Comparison of ENCODE assay signal across 27 cellular contexts in the genomic region with DNA sequence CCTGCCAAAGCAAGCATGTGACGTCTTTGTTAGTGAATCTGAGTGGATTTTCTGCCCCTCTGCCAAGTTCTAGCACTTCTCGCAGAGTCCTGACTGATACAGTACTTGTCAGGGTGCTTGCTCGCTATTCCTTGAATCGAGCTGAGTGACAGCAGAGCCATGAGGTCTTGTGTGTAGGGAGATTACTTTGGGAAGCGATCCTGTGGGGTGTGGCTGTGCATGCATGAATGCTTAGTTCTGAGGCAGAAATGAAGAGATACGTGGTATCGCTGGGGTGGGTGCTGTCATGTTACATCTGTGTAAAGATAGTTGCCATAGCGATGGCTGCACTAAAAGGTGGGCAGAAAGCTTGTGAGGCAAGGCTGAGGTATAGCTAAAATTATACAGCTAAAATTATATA.
"Had no signal": no experiment of that assay in that cellular context is flagged by ENCODE, and none has a peak within 500 bp of the region (broad histone marks: within the 10 kb centered on the region; RNA-seq: fewer than 3 reads in every experiment).

No MANE protein-coding gene starts in this region.

- DNase-seq: activated CD4-positive, alpha-beta T cell treated with anti-CD3 and anti-CD28 coated beads for 36 hours; activated CD4-positive, alpha-beta T cell treated with anti-CD3 and anti-CD28 coated beads, Interleukin-2, amount 50 U/mL, for 1 hour; activated CD4-positive, CD25-positive, alpha-beta regulatory T cell; activated CD8-positive, alpha-beta memory T cell treated with anti-CD3 and anti-CD28 coated beads, Interleukin-2, amount 10 ng/mL, durations not matched to agents 7 days and 5 days; activated effector memory CD4-positive, alpha-beta T cell treated with anti-CD3 and anti-CD28 coated beads, Interleukin-2, amount 50 U/mL, for 16 hours; activated naive CD4-positive, alpha-beta T cell treated with anti-CD3 and anti-CD28 coated beads, Interleukin-2, amount 50 U/mL, for 16 hours; activated naive CD8-positive, alpha-beta T cell treated with anti-CD3 and anti-CD28 coated beads, Interleukin-2, amount 10 ng/mL, durations not matched to agents 7 days and 5 days; activated T-cell treated with anti-CD3 and anti-CD28 coated beads, Interleukin-2, amount 50 U/mL, for 4 hours; adrenal gland; IMR-90; KG1; MV-4-11; NCI-H1092 treated with DMSO at 0.1 percent for 48 hours; NCI-H1417 treated with DMSO at 0.1 percent for 48 hours; NCI-H1694; NCI-H2029; NCI-H2107; NCI-H510A treated with DMSO at 0.1 percent for 48 hours; NCI-H69; NK-92 treated with Interleukin-12 subunit alpha and Interleukin-12 subunit beta, amount 100 ng/mL, for 24 hours; OCI-M1; Peyer's patch; SHP77; SW 1271; T-helper 17 cell; T-helper 9 cell had no signal

- H3K27ac Mint-ChIP-seq: activated CD4-positive, alpha-beta T cell treated with anti-CD3 and anti-CD28 coated beads for 36 hours; activated CD8-positive, alpha-beta memory T cell treated with anti-CD3 and anti-CD28 coated beads, Interleukin-2, amount 10 ng/mL, durations not matched to agents 7 days and 5 days; activated naive CD8-positive, alpha-beta T cell treated with anti-CD3 and anti-CD28 coated beads, Interleukin-2, amount 10 ng/mL, durations not matched to agents 7 days and 5 days; T-helper 17 cell had no signal

- H3K9me3 Mint-ChIP-seq: activated naive CD8-positive, alpha-beta T cell treated with anti-CD3 and anti-CD28 coated beads, Interleukin-2, amount 10 ng/mL, durations not matched to agents 7 days and 5 days had no signal

- H3K27me3 Mint-ChIP-seq: activated CD4-positive, alpha-beta T cell treated with anti-CD3 and anti-CD28 coated beads for 36 hours; activated CD8-positive, alpha-beta memory T cell treated with anti-CD3 and anti-CD28 coated beads, Interleukin-2, amount 10 ng/mL, durations not matched to agents 7 days and 5 days; activated naive CD8-positive, alpha-beta T cell treated with anti-CD3 and anti-CD28 coated beads, Interleukin-2, amount 10 ng/mL, durations not matched to agents 7 days and 5 days; T-helper 17 cell had no signal

- H3K4me3 Mint-ChIP-seq: activated CD4-positive, alpha-beta T cell treated with anti-CD3 and anti-CD28 coated beads for 36 hours; activated CD8-positive, alpha-beta memory T cell treated with anti-CD3 and anti-CD28 coated beads, Interleukin-2, amount 10 ng/mL, durations not matched to agents 7 days and 5 days; activated naive CD8-positive, alpha-beta T cell treated with anti-CD3 and anti-CD28 coated beads, Interleukin-2, amount 10 ng/mL, durations not matched to agents 7 days and 5 days; activated T-cell treated with anti-CD3 and anti-CD28 coated beads, Interleukin-2, amount 50 U/mL, for 4 hours; T-helper 17 cell had no signal

- H3K27ac ChIP-seq: adrenal gland, Peyer's patch, SJSA1 had no signal
